Comparison of ENCODE assay signal across 25 cellular contexts in genomic region chr5:53333160-53333559, GRCh38.
DNase-seq lines count a peak whose midpoint lies in the region; FAIRE-seq and TF ChIP-seq lines count a peak whose summit lies in the region.
"Had no signal": no experiment of that assay in that cellular context is flagged by ENCODE, and none has a peak within 500 bp of the region (broad histone marks: within the 10 kb centered on the region; RNA-seq: fewer than 3 reads in every experiment).

No MANE protein-coding gene starts in this region.

- H3K36me3 ChIP-seq in keratinocyte (ENCODE audit: control insufficient read depth in 2 of 2, extremely low read depth in 1 of 2, insufficient read depth in 2 of 2, low read length in 2 of 2) (no peaks in the 10 kb centered on the region), esophagus muscularis mucosa (no peaks in the 10 kb centered on the region)
- H3K36me3 ChIP-seq: gastroesophageal sphincter, SJCRH30, vagina had no signal

- H3K9me3 ChIP-seq in keratinocyte (ENCODE audit: control insufficient read depth, low read depth, low read length): no peaks in the 10 kb centered on the region
- H3K9me3 ChIP-seq in esophagus muscularis mucosa: no peaks in the 10 kb centered on the region
- H3K9me3 ChIP-seq: body of pancreas, gastroesophageal sphincter, psoas muscle, SJCRH30, vagina had no signal

- H3K4me1 Mint-ChIP-seq in activated naive CD4-positive, alpha-beta T cell treated with anti-CD3 and anti-CD28 coated beads for 36 hours (ENCODE audit: low read depth): no peaks in the 10 kb centered on the region
- H3K4me1 Mint-ChIP-seq: activated naive CD4-positive, alpha-beta T cell treated with anti-CD3 and anti-CD28 coated beads, Interleukin-2, amount 10 ng/mL, durations not matched to agents 7 days and 5 days; nephron progenitor cell had no signal

- peaks cover 3% of the 10 kb centered on the region for H3K79me2 ChIP-seq in keratinocyte (ENCODE audit: control insufficient read depth, insufficient read depth, low read length)

- TF ChIP-seq CTCF in AG09309 (IDR thresholded peaks at IDR 0.05; ENCODE audit: control insufficient read depth, insufficient read depth, low read depth, low read length, missing control alignments): no peak
- no peak for TF ChIP-seq CTCF in keratinocyte (optimal IDR thresholded peaks at IDR 0.05 in 1 of 3, IDR thresholded peaks at IDR 0.05 in 1 of 3, conservative IDR thresholded peaks at IDR 0.05 in 1 of 3; ENCODE audit: extremely low read depth in 1 of 3, insufficient read depth in 2 of 3, low read length in 3 of 3)
- no peak for TF ChIP-seq CTCF in esophagus muscularis mucosa (IDR thresholded peaks at IDR 0.05)

- H3K4me3 Mint-ChIP-seq in activated naive CD4-positive, alpha-beta T cell treated with anti-CD3 and anti-CD28 coated beads for 36 hours: no peak overlapping the region
- H3K4me3 Mint-ChIP-seq: activated naive CD4-positive, alpha-beta T cell treated with anti-CD3 and anti-CD28 coated beads, Interleukin-2, amount 10 ng/mL, durations not matched to agents 7 days and 5 days; nephron progenitor cell had no signal

- no peak for TF ChIP-seq EP300 in esophagus muscularis mucosa (IDR thresholded peaks at IDR 0.05)

- no peak for TF ChIP-seq POLR2A in esophagus muscularis mucosa (IDR thresholded peaks at IDR 0.05; ENCODE audit: low read depth)

- H3K9ac ChIP-seq in keratinocyte (ENCODE audit: control insufficient read depth, extremely low read depth, insufficient read depth, low read length): peak overlapping the region; percentile 88

- H3K4me1 ChIP-seq in keratinocyte (ENCODE audit: control insufficient read depth, extremely low read depth, insufficient read depth, low read length) (peaks cover 67% of the 10 kb centered on the region), esophagus muscularis mucosa (peaks cover 0 to 9% (median 6%) of the 10 kb centered on the region in 4 donors)
- H3K4me1 ChIP-seq: body of pancreas, gastroesophageal sphincter, psoas muscle, vagina had no signal

- peak; percentile 89 for DNase-seq in AG09309 (ENCODE audit: low read depth)
- peak; percentile 39 for DNase-seq in M059J (ENCODE audit: low read depth)
- peak; percentile 44 for DNase-seq in dedifferentiated amniotic fluid mesenchymal stem cell (ENCODE audit: extremely low spot score)
- DNase-seq in keratinocyte (ENCODE audit: low read depth, low spot score): peak; percentile 85
- DNase-seq in activated naive CD4-positive, alpha-beta T cell treated with anti-CD3 and anti-CD28 coated beads for 36 hours: no peak
- no peak for DNase-seq in NCI-H1694 (lab: John Stamatoyannopoulos, UW)
- no peak for DNase-seq in esophagus muscularis mucosa (ENCODE audit: extremely low spot score)
- DNase-seq in mucosa of gallbladder (ENCODE audit: low spot score): no peak
- DNase-seq: ACHN; activated CD4-positive, alpha-beta T cell treated with anti-CD3 and anti-CD28 coated beads for 1 hour; activated CD8-positive, alpha-beta memory T cell treated with anti-CD3 and anti-CD28 coated beads, Interleukin-2, amount 50 U/mL, for 4 hours; activated naive CD4-positive, alpha-beta T cell treated with anti-CD3 and anti-CD28 coated beads, Interleukin-2, amount 10 ng/mL, durations not matched to agents 7 days and 5 days; body of pancreas; COR-L47; dorsolateral prefrontal cortex; GF-D8; NCI-H187; NCI-H510A; nephron progenitor cell; psoas muscle; SJCRH30; stimulated activated naive CD8-positive, alpha-beta T cell treated with anti-CD3 and anti-CD28 coated beads, Interleukin-15, Interleukin-2, amounts not matched to agents 100 U/mL and 50 U/mL, for 24 hours had no signal

- no peaks in the 10 kb centered on the region for H4K20me1 ChIP-seq in keratinocyte (ENCODE audit: control insufficient read depth, extremely low read depth, insufficient read depth, low read length)

- WGBS in esophagus muscularis mucosa: 36% methylated on average over 3 of the region's 3 CpGs

- FAIRE-seq in keratinocyte (lab: Jason Lieb, UNC): no peak

- no peaks in the 10 kb centered on the region for H3K9me1 ChIP-seq in keratinocyte (ENCODE audit: control insufficient read depth, extremely low read depth, insufficient read depth, low read length)

- no peaks in the 10 kb centered on the region for H3K9me3 Mint-ChIP-seq in activated naive CD4-positive, alpha-beta T cell treated with anti-CD3 and anti-CD28 coated beads for 36 hours
- H3K9me3 Mint-ChIP-seq: activated naive CD4-positive, alpha-beta T cell treated with anti-CD3 and anti-CD28 coated beads, Interleukin-2, amount 10 ng/mL, durations not matched to agents 7 days and 5 days; nephron progenitor cell had no signal

- dilution Hi-C loops in keratinocyte (cut with MboI; ENCODE audit: extremely low pct_ligation_motif_present, low sequenced_read_pairs): no loop called here

- peaks cover 3% of the 10 kb centered on the region for H3K27me3 Mint-ChIP-seq in activated naive CD4-positive, alpha-beta T cell treated with anti-CD3 and anti-CD28 coated beads for 36 hours (ENCODE audit: low read depth)
- H3K27me3 Mint-ChIP-seq: activated naive CD4-positive, alpha-beta T cell treated with anti-CD3 and anti-CD28 coated beads, Interleukin-2, amount 10 ng/mL, durations not matched to agents 7 days and 5 days had no signal

- no peaks in the 10 kb centered on the region for H3K36me3 Mint-ChIP-seq in activated naive CD4-positive, alpha-beta T cell treated with anti-CD3 and anti-CD28 coated beads for 36 hours (ENCODE audit: low read depth)
- H3K36me3 Mint-ChIP-seq: activated naive CD4-positive, alpha-beta T cell treated with anti-CD3 and anti-CD28 coated beads, Interleukin-2, amount 10 ng/mL, durations not matched to agents 7 days and 5 days had no signal

- no peak overlapping the region for H2AFZ ChIP-seq in keratinocyte (ENCODE audit: control insufficient read depth, low read length)

- peak overlapping the region; percentile 100 for H3K27ac ChIP-seq in keratinocyte (ENCODE audit: control insufficient read depth, insufficient read depth, low read length)
- H3K27ac ChIP-seq in esophagus muscularis mucosa (replicated peaks in 1 of 4): no peak overlapping the region
- H3K27ac ChIP-seq: body of pancreas, dorsolateral prefrontal cortex, gastroesophageal sphincter, psoas muscle, SJCRH30, vagina had no signal

- H3K27me3 ChIP-seq in keratinocyte (ENCODE audit: control insufficient read depth, extremely low read depth, insufficient read depth, low read length): no peaks in the 10 kb centered on the region
- no peaks in the 10 kb centered on the region for H3K27me3 ChIP-seq in esophagus muscularis mucosa
- H3K27me3 ChIP-seq: body of pancreas, gastroesophageal sphincter, SJCRH30, vagina had no signal

- no peak overlapping the region for H3K27ac Mint-ChIP-seq in activated naive CD4-positive, alpha-beta T cell treated with anti-CD3 and anti-CD28 coated beads for 36 hours
- H3K27ac Mint-ChIP-seq: activated naive CD4-positive, alpha-beta T cell treated with anti-CD3 and anti-CD28 coated beads, Interleukin-2, amount 10 ng/mL, durations not matched to agents 7 days and 5 days; nephron progenitor cell had no signal

- H3K4me3 ChIP-seq in AG09309 (ENCODE audit: control insufficient read depth, low read depth, low read length): no peak overlapping the region
- no peak overlapping the region for H3K4me3 ChIP-seq in keratinocyte (ENCODE audit: control insufficient read depth in 2 of 3, extremely low read depth in 1 of 3, insufficient read depth in 2 of 3, low read depth in 1 of 3, low read length in 3 of 3)
- H3K4me3 ChIP-seq in esophagus muscularis mucosa: no peak overlapping the region
- H3K4me3 ChIP-seq: body of pancreas, dorsolateral prefrontal cortex, gastroesophageal sphincter, lung, psoas muscle, SJCRH30, vagina had no signal

- intact Hi-C loops in activated naive CD4-positive, alpha-beta T cell treated with anti-CD3 and anti-CD28 coated beads for 36 hours (cut with micrococcal nuclease): no loop called here
- intact Hi-C loops in esophagus muscularis mucosa (cut with DNase I): no loop called here

- CTCF ChIA-PET in activated naive CD4-positive, alpha-beta T cell treated with anti-CD3 and anti-CD28 coated beads for 36 hours (lab: Charles Lee): no interaction called here

- peak overlapping the region; percentile 73 for H3K4me2 ChIP-seq in keratinocyte (ENCODE audit: control insufficient read depth, extremely low read depth, insufficient read depth, low read depth, low read length)

Comparison
In these comparisons a context has a peak if more than half of its experiments do, and no peak if none do; other contexts are left out.
1. DNase-seq: peak in AG09309 (single experiment), M059J (single experiment), dedifferentiated amniotic fluid mesenchymal stem cell (single experiment) and keratinocyte (single experiment); none in activated naive CD4-positive, alpha-beta T cell treated with anti-CD3 and anti-CD28 coated beads for 36 hours (single experiment), NCI-H1694 (single experiment), esophagus muscularis mucosa (single experiment) and mucosa of gallbladder (single experiment).